ENCODE assay signal across 1 cellular context in the genomic region with DNA sequence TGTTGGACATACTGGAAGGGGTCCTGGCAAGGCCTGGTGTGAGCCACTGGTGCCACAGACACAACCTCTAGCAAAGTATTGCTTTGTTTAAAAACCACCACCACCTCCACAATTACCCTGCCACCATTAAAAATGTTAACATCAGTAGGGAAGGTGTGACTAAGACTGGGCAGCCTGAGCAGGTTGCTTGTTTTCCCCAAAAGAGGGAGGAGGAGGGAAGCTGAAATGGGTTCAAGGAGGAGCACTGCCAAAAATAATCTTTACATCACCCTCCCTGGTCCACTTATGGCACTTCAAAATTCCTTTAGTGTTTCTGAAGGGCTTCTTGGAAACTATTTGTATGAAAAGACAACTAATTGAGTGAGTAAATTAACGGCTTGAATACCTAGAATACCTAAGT.
TF ChIP-seq lines count a peak whose summit lies in the region.

No MANE protein-coding gene starts in this region.

TF ChIP-seq in WTC11, 78 proteins besides CTCF, POLR2A, EP300 and RAD21 (continued from another document):
- TF ChIP-seq, protein P1, sequence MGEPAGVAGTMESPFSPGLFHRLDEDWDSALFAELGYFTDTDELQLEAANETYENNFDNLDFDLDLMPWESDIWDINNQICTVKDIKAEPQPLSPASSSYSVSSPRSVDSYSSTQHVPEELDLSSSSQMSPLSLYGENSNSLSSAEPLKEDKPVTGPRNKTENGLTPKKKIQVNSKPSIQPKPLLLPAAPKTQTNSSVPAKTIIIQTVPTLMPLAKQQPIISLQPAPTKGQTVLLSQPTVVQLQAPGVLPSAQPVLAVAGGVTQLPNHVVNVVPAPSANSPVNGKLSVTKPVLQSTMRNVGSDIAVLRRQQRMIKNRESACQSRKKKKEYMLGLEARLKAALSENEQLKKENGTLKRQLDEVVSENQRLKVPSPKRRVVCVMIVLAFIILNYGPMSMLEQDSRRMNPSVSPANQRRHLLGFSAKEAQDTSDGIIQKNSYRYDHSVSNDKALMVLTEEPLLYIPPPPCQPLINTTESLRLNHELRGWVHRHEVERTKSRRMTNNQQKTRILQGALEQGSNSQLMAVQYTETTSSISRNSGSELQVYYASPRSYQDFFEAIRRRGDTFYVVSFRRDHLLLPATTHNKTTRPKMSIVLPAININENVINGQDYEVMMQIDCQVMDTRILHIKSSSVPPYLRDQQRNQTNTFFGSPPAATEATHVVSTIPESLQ (CRISPR knock-in tag; IDR thresholded peaks at IDR 0.05) = no peak
- TF ChIP-seq ZNF281 (CRISPR knock-in tag; IDR thresholded peaks at IDR 0.05) = no peak
- TF ChIP-seq AR (CRISPR knock-in tag; IDR thresholded peaks at IDR 0.05) = no peak
- no peak for TF ChIP-seq ZNF138 (CRISPR knock-in tag; conservative IDR thresholded peaks at IDR 0.05)
- TF ChIP-seq SMAD3 (CRISPR knock-in tag; IDR thresholded peaks at IDR 0.05; ENCODE audit: borderline replicate concordance) = no peak
- TF ChIP-seq ZNF263 (CRISPR knock-in tag; IDR thresholded peaks at IDR 0.05; ENCODE audit: low read depth) = no peak
- no peak for TF ChIP-seq TEAD4 (CRISPR knock-in tag; IDR thresholded peaks at IDR 0.05)
- TF ChIP-seq SOX15 (CRISPR knock-in tag; IDR thresholded peaks at IDR 0.05) = no peak
- no peak for TF ChIP-seq PRDM15 (CRISPR knock-in tag; IDR thresholded peaks at IDR 0.05)
